Comparison of ENCODE assay signal across 1 cellular context in genomic region chr13:91348906-91349435, GRCh38.
TF ChIP-seq lines count a peak whose summit lies in the region.

No MANE protein-coding gene starts in this region.

TF ChIP-seq in HepG2, 621 proteins besides CTCF, POLR2A, EP300 and RAD21 (continues in another document):
- TF ChIP-seq CC2D1A (CRISPR knock-in tag; IDR thresholded peaks at IDR 0.05) = no peak
- no peak for TF ChIP-seq ZSCAN31 (CRISPR knock-in tag; IDR thresholded peaks at IDR 0.05; ENCODE audit: low read depth)
- TF ChIP-seq HOXA7 (CRISPR knock-in tag; IDR thresholded peaks at IDR 0.05) = no peak
- peak; percentile 47; the same call in 1 of the 2 replicates for TF ChIP-seq HNF1B (CRISPR knock-in tag; IDR thresholded peaks at IDR 0.05)
- 0 out of 2 replicates have a peak, but pooled peaks have one; percentile 26 for TF ChIP-seq ZIK1 (CRISPR knock-in tag; IDR thresholded peaks at IDR 0.05; ENCODE audit: borderline replicate concordance, low read depth)
- no peak for TF ChIP-seq ZNF431 (CRISPR knock-in tag; IDR thresholded peaks at IDR 0.05; ENCODE audit: borderline replicate concordance, low read depth)
- TF ChIP-seq CBX2 (IDR thresholded peaks at IDR 0.05; ENCODE audit: low read depth, low read length) = no peak
- TF ChIP-seq CBX2 (CRISPR knock-in tag; IDR thresholded peaks at IDR 0.05; ENCODE audit: low read depth) = 0 out of 2 replicates have a peak, but pooled peaks have one; percentile 39
- TF ChIP-seq SETDB1 (CRISPR knock-in tag; IDR thresholded peaks at IDR 0.05; ENCODE audit: borderline replicate concordance) = no peak
- peak; percentile 49; the same call in 1 of the 2 replicates for TF ChIP-seq CSRNP1 (CRISPR knock-in tag; IDR thresholded peaks at IDR 0.05)
- peak; percentile 33; the same call in 1 of the 2 replicates for TF ChIP-seq E2F1 (CRISPR knock-in tag; IDR thresholded peaks at IDR 0.05)
- TF ChIP-seq KDM2A (CRISPR knock-in tag; IDR thresholded peaks at IDR 0.05; ENCODE audit: borderline replicate concordance, low read depth) = peak; percentile 80; the same call in 1 of the 2 replicates
- TF ChIP-seq MAZ (IDR thresholded peaks at IDR 0.05; ENCODE audit: borderline replicate concordance, low read depth, low read length) = peak; percentile 72
- TF ChIP-seq MAZ (CRISPR knock-in tag; IDR thresholded peaks at IDR 0.05; ENCODE audit: low read depth) = peak; percentile 49; the same call in 1 of the 2 replicates
- no peak for TF ChIP-seq ZNF749 (CRISPR knock-in tag; IDR thresholded peaks at IDR 0.05; ENCODE audit: borderline replicate concordance)
- peak; percentile 60 for TF ChIP-seq THAP7 (CRISPR knock-in tag; IDR thresholded peaks at IDR 0.05)
- TF ChIP-seq BRD4 (CRISPR knock-in tag; IDR thresholded peaks at IDR 0.05) = no peak; the same call in 1 of the 2 replicates
- no peak for TF ChIP-seq GLI4 (CRISPR knock-in tag; IDR thresholded peaks at IDR 0.05; ENCODE audit: borderline replicate concordance)
- TF ChIP-seq ZFP82 (CRISPR knock-in tag; IDR thresholded peaks at IDR 0.05; ENCODE audit: borderline replicate concordance) = no peak
- TF ChIP-seq HCFC1 (IDR thresholded peaks at IDR 0.05; ENCODE audit: low read depth, low read length) = no peak; the same call in 1 of the 2 replicates
- TF ChIP-seq ZNF746 (CRISPR knock-in tag; IDR thresholded peaks at IDR 0.05) = no peak
- peak; percentile 91 for TF ChIP-seq SAP130 (CRISPR knock-in tag; IDR thresholded peaks at IDR 0.05; ENCODE audit: low read depth)
- TF ChIP-seq TAF1 (CRISPR knock-in tag; IDR thresholded peaks at IDR 0.05) = peak; percentile 38
- TF ChIP-seq RORA (CRISPR knock-in tag; IDR thresholded peaks at IDR 0.05) = no peak
- peak; percentile 39; the same call in 1 of the 2 replicates for TF ChIP-seq KAT8 (CRISPR knock-in tag; IDR thresholded peaks at IDR 0.05)
- peak; percentile 60; the same call in 1 of the 2 replicates for TF ChIP-seq HBP1 (CRISPR knock-in tag; IDR thresholded peaks at IDR 0.05; ENCODE audit: low read depth)
- TF ChIP-seq PITX1 (CRISPR knock-in tag; IDR thresholded peaks at IDR 0.05) = 0 out of 2 replicates have a peak, but pooled peaks have one; percentile 34
- TF ChIP-seq SUZ12 (IDR thresholded peaks at IDR 0.05; ENCODE audit: low read depth, low read length) = no peak
- TF ChIP-seq NFE2L2 (IDR thresholded peaks at IDR 0.05; ENCODE audit: low read length) = no peak
- TF ChIP-seq POGK (CRISPR knock-in tag; conservative IDR thresholded peaks at IDR 0.05) = peak; percentile 61
- TF ChIP-seq NFATC3 (CRISPR knock-in tag; IDR thresholded peaks at IDR 0.05) = no peak
- TF ChIP-seq HES4 (CRISPR knock-in tag; IDR thresholded peaks at IDR 0.05; ENCODE audit: borderline replicate concordance) = no peak
- no peak for TF ChIP-seq MTF2 (CRISPR knock-in tag; IDR thresholded peaks at IDR 0.05; ENCODE audit: borderline replicate concordance)
- TF ChIP-seq ZNF138 (CRISPR knock-in tag; IDR thresholded peaks at IDR 0.05; ENCODE audit: low read depth) = no peak
- no peak for TF ChIP-seq ZNF672 (CRISPR knock-in tag; IDR thresholded peaks at IDR 0.05)
- TF ChIP-seq CREM (IDR thresholded peaks at IDR 0.05) = peak; percentile 17; the same call in 1 of the 2 replicates
- no peak for TF ChIP-seq CREM (CRISPR knock-in tag; IDR thresholded peaks at IDR 0.05)
- TF ChIP-seq ZBTB2 (CRISPR knock-in tag; IDR thresholded peaks at IDR 0.05; ENCODE audit: low read depth) = peak; percentile 99
- peak; percentile 77 for TF ChIP-seq SKI (IDR thresholded peaks at IDR 0.05; ENCODE audit: partially characterized antibody)
- TF ChIP-seq MTF1 (CRISPR knock-in tag; IDR thresholded peaks at IDR 0.05) = 0 out of 2 replicates have a peak, but pooled peaks have one; percentile 54
- TF ChIP-seq MXI1 (IDR thresholded peaks at IDR 0.05; ENCODE audit: borderline replicate concordance, low read depth, low read length) = peak; percentile 86; the same call in 2 of the 3 replicates
- TF ChIP-seq TARDBP (CRISPR knock-in tag; IDR thresholded peaks at IDR 0.05) = peak; percentile 68; the same call in 1 of the 2 replicates
- TF ChIP-seq THRA (CRISPR knock-in tag; IDR thresholded peaks at IDR 0.05; ENCODE audit: borderline replicate concordance) = peak; percentile 39; the same call in 1 of the 2 replicates
- no peak for TF ChIP-seq ZSCAN29 (CRISPR knock-in tag; conservative IDR thresholded peaks at IDR 0.05)
- TF ChIP-seq ZFP36L1 (CRISPR knock-in tag; IDR thresholded peaks at IDR 0.05) = no peak
- no peak for TF ChIP-seq ZNF850 (CRISPR knock-in tag; conservative IDR thresholded peaks at IDR 0.05)
- TF ChIP-seq ZKSCAN8 (CRISPR knock-in tag; IDR thresholded peaks at IDR 0.05; ENCODE audit: borderline replicate concordance) = no peak; the same call in 1 of the 2 replicates
- TF ChIP-seq ZNF891 (CRISPR knock-in tag; IDR thresholded peaks at IDR 0.05) = peak; percentile 59; the same call in 1 of the 2 replicates
- peak; percentile 58; the same call in 1 of the 2 replicates for TF ChIP-seq CBX5 (CRISPR knock-in tag; IDR thresholded peaks at IDR 0.05; ENCODE audit: borderline replicate concordance)
- no peak for TF ChIP-seq ZMYM3 (CRISPR knock-in tag; IDR thresholded peaks at IDR 0.05)
- peak; percentile 65; the same call in 1 of the 2 replicates for TF ChIP-seq ERF (CRISPR knock-in tag; IDR thresholded peaks at IDR 0.05)
- no peak for TF ChIP-seq ZFYVE20 (CRISPR knock-in tag; IDR thresholded peaks at IDR 0.05; ENCODE audit: borderline replicate concordance, low read depth)
- peak; percentile 19 for TF ChIP-seq ZMYM4 (CRISPR knock-in tag; IDR thresholded peaks at IDR 0.05)
- TF ChIP-seq SALL2 (CRISPR knock-in tag; IDR thresholded peaks at IDR 0.05) = 0 out of 2 replicates have a peak, but pooled peaks have one; percentile 12
- TF ChIP-seq SP1 (IDR thresholded peaks at IDR 0.05) = no peak
- no peak for TF ChIP-seq SP1 (CRISPR knock-in tag; IDR thresholded peaks at IDR 0.05)
- TF ChIP-seq ZNF441 (CRISPR knock-in tag; IDR thresholded peaks at IDR 0.05; ENCODE audit: borderline replicate concordance) = 0 out of 2 replicates have a peak, but pooled peaks have one; percentile 21
- TF ChIP-seq ZMAT5 (CRISPR knock-in tag; IDR thresholded peaks at IDR 0.05; ENCODE audit: borderline replicate concordance, low read depth) = no peak
- no peak for TF ChIP-seq NR3C1 (CRISPR knock-in tag; IDR thresholded peaks at IDR 0.05)
- TF ChIP-seq ZFP1 (CRISPR knock-in tag; IDR thresholded peaks at IDR 0.05) = no peak; the same call in 1 of the 2 replicates
- 0 out of 2 replicates have a peak, but pooled peaks have one; percentile 35 for TF ChIP-seq SOX5 (CRISPR knock-in tag; IDR thresholded peaks at IDR 0.05; ENCODE audit: borderline replicate concordance)
- TF ChIP-seq JDP2 (CRISPR knock-in tag; IDR thresholded peaks at IDR 0.05; ENCODE audit: borderline replicate concordance) = no peak
- peak; percentile 50; the same call in 1 of the 2 replicates for TF ChIP-seq ZNF430 (CRISPR knock-in tag; IDR thresholded peaks at IDR 0.05)
- TF ChIP-seq NPAS2 (CRISPR knock-in tag; IDR thresholded peaks at IDR 0.05; ENCODE audit: borderline replicate concordance) = no peak
- no peak for TF ChIP-seq ZNF773 (CRISPR knock-in tag; IDR thresholded peaks at IDR 0.05; ENCODE audit: borderline replicate concordance)
- TF ChIP-seq NFKBIZ (CRISPR knock-in tag; IDR thresholded peaks at IDR 0.05) = 0 out of 2 replicates have a peak, but pooled peaks have one; percentile 42
- no peak for TF ChIP-seq ZNF777 (CRISPR knock-in tag; IDR thresholded peaks at IDR 0.05)
- peak; percentile 54; the same call in 1 of the 2 replicates for TF ChIP-seq ZNF205 (CRISPR knock-in tag; IDR thresholded peaks at IDR 0.05)
- TF ChIP-seq ZNF775 (CRISPR knock-in tag; IDR thresholded peaks at IDR 0.05; ENCODE audit: borderline replicate concordance) = no peak
- TF ChIP-seq ZBTB1 (CRISPR knock-in tag; IDR thresholded peaks at IDR 0.05; ENCODE audit: borderline replicate concordance) = no peak
